ENCODE assay signal across 8 cellular contexts in genomic region chr9:37486256-37486615, GRCh38. TPM values are rescaled to one million over a fixed set of nuclear protein-coding genes. Genes with fewer than 3 reads are reported as not detected.
DNase-seq lines count a peak whose midpoint lies in the region; ATAC-seq, FAIRE-seq and TF ChIP-seq lines count a peak whose summit lies in the region.

No MANE protein-coding gene starts in this region.

- H3K4me2 ChIP-seq in K562 (ENCODE audit: insufficient read depth, low read length) = peak overlapping the region; percentile 98

- peaks cover 48% of the 10 kb centered on the region for H3K4me1 Mint-ChIP-seq in activated naive CD4-positive, alpha-beta T cell treated with anti-CD3 and anti-CD28 coated beads, Interleukin-2, amount 10 ng/mL, durations not matched to agents 7 days and 5 days

- no peaks in the 10 kb centered on the region for H4K20me1 ChIP-seq in K562 (replicated peaks; ENCODE audit: control insufficient read depth, insufficient read depth, low read length)

- no TSS peak for BruUV-seq in K562 (replicated peaks; lab: Mats Ljungman, UMichigan)

- CTCF ChIA-PET in activated naive CD4-positive, alpha-beta T cell treated with anti-CD3 and anti-CD28 coated beads, Interleukin-2, amount 10 ng/mL, durations not matched to agents 7 days and 5 days (lab: Charles Lee) = interaction anchor here (1.3 kb wide), 1 partner anchor 71 kb away, joined by 3 read pairs; no protein-coding TSS in a partner anchor
- CTCF ChIA-PET in K562 (lab: Yijun Ruan, JAX; ENCODE audit: low intra/inter-chr PET ratio) = no interaction called here

- no peak for TF ChIP-seq POLR2A in K562 (conservative IDR thresholded peaks at IDR 0.05)
- no peak for TF ChIP-seq POLR2A in upper lobe of left lung (IDR thresholded peaks at IDR 0.05)

- POLR2A ChIA-PET in K562 (lab: Yijun Ruan, JAX) = interaction anchor here (0.6 to 4.2 kb wide), 9 partner anchors 10 to 293 kb away, joined by 3 to 44 read pairs (median 6); no protein-coding TSS in a partner anchor

- H3K4me1 ChIP-seq in K562 (replicated peaks in 1 of 2; ENCODE audit: control insufficient read depth in 2 of 2, insufficient read depth in 2 of 2, low read length in 2 of 2) = peaks cover 20 to 21% of the 10 kb centered on the region in 2 experiments; a peak in 4 of 5 replicates
- peaks cover 24% of the 10 kb centered on the region for H3K4me1 ChIP-seq in lower lobe of right lung
- peaks cover 17 to 25% (median 22%) of the 10 kb centered on the region in 4 donors for H3K4me1 ChIP-seq in upper lobe of left lung

- H3K9me1 ChIP-seq in K562 (ENCODE audit: control insufficient read depth, insufficient read depth, low read length) = no peaks in the 10 kb centered on the region

- H3K27me3 Mint-ChIP-seq in activated naive CD4-positive, alpha-beta T cell treated with anti-CD3 and anti-CD28 coated beads, Interleukin-2, amount 10 ng/mL, durations not matched to agents 7 days and 5 days = peaks cover 14% of the 10 kb centered on the region

- H3K9me3 Mint-ChIP-seq in activated naive CD4-positive, alpha-beta T cell treated with anti-CD3 and anti-CD28 coated beads, Interleukin-2, amount 10 ng/mL, durations not matched to agents 7 days and 5 days = no peaks in the 10 kb centered on the region

- no peaks in the 10 kb centered on the region for H3K27me3 ChIP-seq in K562 (ENCODE audit: control insufficient read depth in 2 of 2, insufficient read depth in 2 of 2, low read length in 2 of 2)
- no peaks in the 10 kb centered on the region for H3K27me3 ChIP-seq in lower lobe of right lung (ENCODE audit: low read depth)
- no peaks in the 10 kb centered on the region for H3K27me3 ChIP-seq in upper lobe of left lung

- DNase-seq in activated naive CD4-positive, alpha-beta T cell treated with anti-CD3 and anti-CD28 coated beads, Interleukin-2, amount 10 ng/mL, durations not matched to agents 7 days and 5 days = peak; percentile 43
- DNase-seq in activated naive CD4-positive, alpha-beta T cell (lab: John Stamatoyannopoulos, UW) = no peak
- DNase-seq in K562 (ENCODE audit: extremely low read depth in 1 of 4, low spot score in 3 of 4) (peak in 3 of 4 experiments; percentile 45 to 67 (median 67)), lower lobe of right lung (no peak), upper lobe of left lung (no peak), cerebellar cortex (ENCODE audit: low spot score) (no peak), NCI-H2171 (lab: John Stamatoyannopoulos, UW) (no peak)
- no peak for DNase-seq in effector CD4-positive, alpha-beta T cell

- peak; percentile 15 for ATAC-seq in K562
- peak in 1 of 2 donors; percentile 4 for ATAC-seq in lower lobe of right lung
- ATAC-seq in upper lobe of left lung (ENCODE audit: low FRiP score in 2 of 2) = peak in 1 of 2 donors; percentile 0

- TF ChIP-seq RAD21 in K562 (CRISPR knock-in tag; conservative IDR thresholded peaks at IDR 0.05 in 1 of 2, IDR thresholded peaks at IDR 0.05 in 1 of 2) = no peak

- H3K79me2 ChIP-seq in K562 (ENCODE audit: control insufficient read depth, insufficient read depth, low read length) = peaks cover 34% of the 10 kb centered on the region

- H3K27ac ChIP-seq in K562 (ENCODE audit: extremely low read depth, low read depth, low read length) (peak overlapping the region; percentile 78), lower lobe of right lung (peak overlapping the region; percentile 76), upper lobe of left lung (peak overlapping the region; percentile 67 to 88 (median 76))

- H3K36me3 Mint-ChIP-seq in activated naive CD4-positive, alpha-beta T cell treated with anti-CD3 and anti-CD28 coated beads, Interleukin-2, amount 10 ng/mL, durations not matched to agents 7 days and 5 days = peaks cover 27% of the 10 kb centered on the region

- FAIRE-seq in K562 (lab: Jason Lieb, UNC) = no peak

- TF ChIP-seq EP300 in K562 (IDR thresholded peaks at IDR 0.05; ENCODE audit: low read length) (no peak), upper lobe of left lung (IDR thresholded peaks at IDR 0.05) (no peak)

- H3K9me3 ChIP-seq in K562 (replicated peaks; ENCODE audit: control insufficient read depth, insufficient read depth, low read depth, low read length) (no peaks in the 10 kb centered on the region), lower lobe of right lung (no peaks in the 10 kb centered on the region), upper lobe of left lung (no peaks in the 10 kb centered on the region)

- intact Hi-C loops in K562 (cut with micrococcal nuclease) = no loop called here
- intact Hi-C loops in lower lobe of right lung (cut with DNase I) = no loop called here

- H3K36me3 ChIP-seq in K562 (ENCODE audit: control insufficient read depth, insufficient read depth, low read length) (peaks cover 46% of the 10 kb centered on the region), lower lobe of right lung (peaks cover 20% of the 10 kb centered on the region), upper lobe of left lung (peaks cover 2 to 24% (median 5%) of the 10 kb centered on the region in 4 donors)

- H3K4me3 ChIP-seq in K562 = peak overlapping the region; percentile 60
- peak overlapping the region; percentile 77 for H3K4me3 ChIP-seq in lower lobe of right lung
- peak overlapping the region; percentile 67 to 87 (median 86) for H3K4me3 ChIP-seq in upper lobe of left lung

- H3K27ac Mint-ChIP-seq in activated naive CD4-positive, alpha-beta T cell treated with anti-CD3 and anti-CD28 coated beads, Interleukin-2, amount 10 ng/mL, durations not matched to agents 7 days and 5 days = peak overlapping the region; percentile 88

- peak overlapping the region; percentile 90 for H3K4me3 Mint-ChIP-seq in activated naive CD4-positive, alpha-beta T cell treated with anti-CD3 and anti-CD28 coated beads, Interleukin-2, amount 10 ng/mL, durations not matched to agents 7 days and 5 days

- whole genome bisulfite sequencing in K562 (ENCODE audit: insufficient coverage, low coverage, missing lambda C conversion rate) = 1% methylated on average over 6 of the region's 7 CpGs
- 8 to 15% methylated on average over 7 of the region's 7 CpGs for WGBS in upper lobe of left lung, 2 donors

- in situ Hi-C loops in K562 (cut with MboI) = loop anchor here (10.0 to 25.0 kb wide), 2 partner anchors 419 to 876 kb away; partner anchors contain the start of gene SLC25A51

- H2AFZ ChIP-seq in K562 (ENCODE audit: low read depth, low read length) = peak overlapping the region; percentile 96

- peak overlapping the region; percentile 90 to 98 for H3K9ac ChIP-seq in K562 (ENCODE audit: insufficient read depth in 1 of 2, low read depth in 2 of 2, low read length in 2 of 2)

- TF ChIP-seq CTCF in K562 (IDR thresholded peaks at IDR 0.05 in 2 of 3, conservative IDR thresholded peaks at IDR 0.05 in 1 of 3; ENCODE audit: insufficient read depth in 2 of 3, low read depth in 1 of 3, low read length in 3 of 3) = no peak
- no peak for TF ChIP-seq CTCF in lower lobe of right lung (IDR thresholded peaks at IDR 0.05)
- no peak for TF ChIP-seq CTCF in upper lobe of left lung (IDR thresholded peaks at IDR 0.05)

RNA-seq across cellular contexts. Expression of gene POLR1E, which starts 0.5 kb away (rescaled TPM):
- 50.0 and 70.5 TPM in 2 replicates for total RNA-seq in K562 (2011; cell fraction: chromatin; rRNA removed; ENCODE audit: low replicate concordance)
- 44.6 and 55.7 TPM in 2 replicates for total RNA-seq in K562 (2011; cell fraction: nucleolus; rRNA removed)
- 43.4 and 44.5 TPM in 2 replicates for total RNA-seq in K562 (2011; cell fraction: nucleoplasm; rRNA removed)
- total RNA-seq in K562 (2014; rRNA removed) (61.1 and 70.2 TPM in 2 replicates), K562 (2014; rRNA removed; fragmentation: Illumina TruSeq; extraction: Trizol) (102 and 104 TPM in 2 replicates), K562 (2015; rRNA removed; fragmentation: Illumina TruSeq; extraction: Trizol) (82.0 and 85.0 TPM in 2 replicates), K562 (2021) (69.0 and 73.1 TPM in 2 replicates), lower lobe of right lung (17.3 TPM), upper lobe of left lung (10 to 100 TPM in 5 of 6 donors, 1 to 10 TPM in 1; 10.0 to 16.9 (median 14.5) TPM)
- polyA plus RNA-seq in K562 (2011; rRNA removed) (70.3 and 95.1 TPM in 2 replicates), K562 (2014; fragmentation: Illumina TruSeq; extraction: Trizol) (89.6 and 91.7 TPM in 2 replicates), K562 (2014; fragmentation: Nextera tagmentation; extraction: Ambion mirVana) (10 to 100 TPM; 18.9 to 39.4 TPM), K562 (2014; rRNA removed) (74.4 and 85.6 TPM in 2 replicates)
- 41.3 and 55.7 TPM in 2 replicates for polyA plus RNA-seq in K562 (2011; cell fraction: cytosol; rRNA removed)
- polyA plus RNA-seq in K562 (2011; cell fraction: nucleus; rRNA removed) = 23.3 and 26.4 TPM in 2 replicates
- polyA plus RNA-seq in K562 (2012) = 52.5 and 66.7 TPM in 2 replicates
- polyA minus RNA-seq in K562 (2011; rRNA and poly(A)+ RNA removed) = 104 and 115 TPM in 2 replicates
- 34.6 and 39.5 TPM in 2 replicates for polyA minus RNA-seq in K562 (2011; cell fraction: cytosol; rRNA and poly(A)+ RNA removed)
- 23.8 and 26.3 TPM in 2 replicates for polyA minus RNA-seq in K562 (2011; cell fraction: nucleus; rRNA and poly(A)+ RNA removed)

RNA-seq across cellular contexts. Expression of gene ZBTB5, which starts 21.0 kb away (rescaled TPM):
- total RNA-seq in K562 (2011; cell fraction: chromatin; rRNA removed; ENCODE audit: low replicate concordance) = 41.8 and 45.3 TPM in 2 replicates
- 38.3 and 44.4 TPM in 2 replicates for total RNA-seq in K562 (2011; cell fraction: nucleolus; rRNA removed)
- total RNA-seq in K562 (2011; cell fraction: nucleoplasm; rRNA removed) = 44.4 and 47.6 TPM in 2 replicates
- total RNA-seq in K562 (2014; rRNA removed) (14.8 and 15.1 TPM in 2 replicates), K562 (2014; rRNA removed; fragmentation: Illumina TruSeq; extraction: Trizol) (14.8 and 15.3 TPM in 2 replicates), K562 (2015; rRNA removed; fragmentation: Illumina TruSeq; extraction: Trizol) (14.4 and 15.5 TPM in 2 replicates), K562 (2021) (16.6 and 18.9 TPM in 2 replicates), lower lobe of right lung (9.2 TPM), upper lobe of left lung (10 to 100 TPM in 3 of 6 donors, 1 to 10 TPM in 3; 7.9 to 15.0 (median 10.0) TPM)
- polyA plus RNA-seq in K562 (2011; rRNA removed) (43.2 and 46.6 TPM in 2 replicates), K562 (2014; fragmentation: Illumina TruSeq; extraction: Trizol) (20.1 and 21.2 TPM in 2 replicates), K562 (2014; fragmentation: Nextera tagmentation; extraction: Ambion mirVana) (1 to 10 TPM; 2.3 to 4.7 TPM), K562 (2014; rRNA removed) (16.3 and 16.9 TPM in 2 replicates)
- polyA plus RNA-seq in K562 (2011; cell fraction: cytosol; rRNA removed) = 33.1 and 42.6 TPM in 2 replicates
- 43.6 and 54.0 TPM in 2 replicates for polyA plus RNA-seq in K562 (2011; cell fraction: nucleus; rRNA removed)
- polyA plus RNA-seq in K562 (2012) = 13.7 and 13.8 TPM in 2 replicates
- 43.5 and 52.8 TPM in 2 replicates for polyA minus RNA-seq in K562 (2011; rRNA and poly(A)+ RNA removed)
- polyA minus RNA-seq in K562 (2011; cell fraction: cytosol; rRNA and poly(A)+ RNA removed) = 15.8 and 19.3 TPM in 2 replicates
- polyA minus RNA-seq in K562 (2011; cell fraction: nucleus; rRNA and poly(A)+ RNA removed) = 20.2 and 29.5 TPM in 2 replicates

Comparison
In these comparisons a context has a peak if more than half of its experiments do, and no peak if none do; other contexts are left out.
1. DNase-seq: peak in activated naive CD4-positive, alpha-beta T cell treated with anti-CD3 and anti-CD28 coated beads, Interleukin-2, amount 10 ng/mL, durations not matched to agents 7 days and 5 days (single experiment) and K562 (3 of 4); none in activated naive CD4-positive, alpha-beta T cell (0 of 4), lower lobe of right lung (single experiment), upper lobe of left lung (0 of 2), cerebellar cortex (single experiment), effector CD4-positive, alpha-beta T cell (single experiment) and NCI-H2171 (single experiment).
2. Peak in every context shown above with its lines, with median percentiles within 50 percentile points of each other: H3K27ac ChIP-seq and H3K4me3 ChIP-seq.